ENCODE assay signal across 8 cellular contexts in the genomic region with DNA sequence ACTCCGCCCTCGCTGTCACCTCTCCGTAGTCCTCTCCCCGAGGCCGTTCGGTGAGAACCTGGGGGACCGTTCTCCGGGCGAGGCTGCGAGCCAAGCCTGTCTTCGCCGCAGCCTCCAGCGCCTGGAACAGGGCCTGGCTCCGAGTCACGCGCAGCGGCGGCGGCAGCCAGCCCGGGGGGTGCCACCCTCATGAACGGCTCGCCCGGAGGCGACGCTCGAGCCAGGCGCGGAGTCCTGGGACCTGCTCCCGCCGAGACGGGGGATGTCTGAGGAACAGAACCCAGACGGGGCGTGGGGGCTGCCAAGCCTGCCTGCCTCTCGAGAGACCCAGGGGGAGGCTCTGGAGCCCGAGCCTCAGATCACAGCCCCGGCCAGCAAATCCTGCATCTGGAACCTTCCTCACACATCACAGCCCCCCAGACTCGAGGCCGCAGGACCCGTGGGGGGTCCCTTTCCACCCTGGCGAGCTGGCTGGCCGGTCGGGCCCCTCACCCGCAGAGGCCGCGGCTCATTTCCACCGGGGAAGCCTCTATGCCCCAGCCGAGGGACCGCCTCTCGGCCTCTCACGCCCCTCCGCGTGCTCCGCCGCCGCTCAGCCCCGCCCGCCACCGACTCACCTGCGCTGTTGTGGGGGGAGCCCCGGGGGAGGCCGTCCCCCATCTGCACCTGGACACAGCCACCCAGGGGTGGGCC. TPM values are rescaled to one million over a fixed set of nuclear protein-coding genes. Genes with fewer than 3 reads are reported as not detected.
A peak's percentile ranks its signal among the peaks of the same experiment; 100 is the strongest.
DNase-seq lines count a peak whose midpoint lies in the region; ATAC-seq and TF ChIP-seq lines count a peak whose summit lies in the region.

No MANE protein-coding gene starts in this region.

- no peak for TF ChIP-seq CTCF in neural progenitor cell (IDR thresholded peaks at IDR 0.05)

- H3F3A ChIP-seq in neural progenitor cell (ENCODE audit: low read depth) = peaks cover 30% of the 10 kb centered on the region

- TF ChIP-seq POLR2A in erythroblast (IDR thresholded peaks at IDR 0.05; ENCODE audit: low read length) = no peak

- H3K9me3 ChIP-seq in CD8-positive, alpha-beta memory T cell (ENCODE audit: low read length) = no peaks in the 10 kb centered on the region
- H3K9me3 ChIP-seq in neural progenitor cell (ENCODE audit: low read depth) = no peaks in the 10 kb centered on the region

- ATAC-seq in GM21737 (IDR thresholded peaks at IDR 0.05; ENCODE audit: unreplicated experiment) = no peak

- no peak overlapping the region for H3K27ac ChIP-seq in CD8-positive, alpha-beta memory T cell (ENCODE audit: low read depth, low read length)
- no peak overlapping the region for H3K27ac ChIP-seq in neural progenitor cell

- peaks cover 40% of the 10 kb centered on the region for H3K27me3 ChIP-seq in CD8-positive, alpha-beta memory T cell (ENCODE audit: insufficient read depth, low read length, poor library complexity, severe bottlenecking)
- H3K27me3 ChIP-seq in neural progenitor cell = peaks cover 82% of the 10 kb centered on the region

- H3K4me3 ChIP-seq in CD8-positive, alpha-beta memory T cell (ENCODE audit: low read length) = no peak overlapping the region
- peak overlapping the region; percentile 38 for H3K4me3 ChIP-seq in neural progenitor cell

- peak overlapping the region; percentile 71 for H3K4me2 ChIP-seq in neural progenitor cell

- peaks cover 25 to 43% (median 27%) of the 10 kb centered on the region in 3 donors for H3K4me1 Mint-ChIP-seq in CD8-positive, alpha-beta memory T cell
- peaks cover 9% of the 10 kb centered on the region for H3K4me1 Mint-ChIP-seq in neural progenitor cell

- no peaks in the 10 kb centered on the region for H3K9me3 Mint-ChIP-seq in CD8-positive, alpha-beta memory T cell
- H3K9me3 Mint-ChIP-seq in neural progenitor cell = peaks cover 4% of the 10 kb centered on the region

- POLR2A ChIA-PET in CD8-positive, alpha-beta memory T cell (lab: Charles Lee) = interaction anchor here (1.0 to 1.6 kb wide), 2 partner anchors 15 to 16 kb away, joined by 4 to 5 read pairs; a partner anchor contains a TSS

- peak in 4 of 5 donors; percentile 14 to 62 (median 36) for DNase-seq in CD8-positive, alpha-beta memory T cell
- DNase-seq in T-helper 9 cell (peak; percentile 23), erythroblast (lab: John Stamatoyannopoulos, UW) (peak; percentile 37 to 46), neural progenitor cell (ENCODE audit: low spot score) (peak; percentile 39), G401 (ENCODE audit: low spot score) (no peak), LoVo (ENCODE audit: low spot score) (no peak), cerebellar cortex (ENCODE audit: low spot score) (no peak)

- H3K4me3 Mint-ChIP-seq in CD8-positive, alpha-beta memory T cell = peak overlapping the region in 6 of 7 donors; percentile 45 to 90 (median 60)
- H3K4me3 Mint-ChIP-seq in neural progenitor cell = peak overlapping the region; percentile 71

- H3K36me3 Mint-ChIP-seq in CD8-positive, alpha-beta memory T cell = peaks cover 0 to 3% (median 0%) of the 10 kb centered on the region in 3 donors
- peaks cover 6% of the 10 kb centered on the region for H3K36me3 Mint-ChIP-seq in neural progenitor cell

- H3K79me2 ChIP-seq in neural progenitor cell (ENCODE audit: low read depth) = no peaks in the 10 kb centered on the region

- H2AFZ ChIP-seq in neural progenitor cell (replicated peaks) = no peak overlapping the region

- in situ Hi-C loops in G401 (cut with HindIII; ENCODE audit: low sequenced_read_pairs) = no loop called here

- no peaks in the 10 kb centered on the region for H3K36me3 ChIP-seq in CD8-positive, alpha-beta memory T cell (ENCODE audit: insufficient read depth, low read length)
- H3K36me3 ChIP-seq in neural progenitor cell = no peaks in the 10 kb centered on the region

- peaks cover 34% of the 10 kb centered on the region for H3K4me1 ChIP-seq in CD8-positive, alpha-beta memory T cell (ENCODE audit: insufficient read depth, low read length)
- peaks cover 21% of the 10 kb centered on the region for H3K4me1 ChIP-seq in neural progenitor cell

- H3K27ac Mint-ChIP-seq in CD8-positive, alpha-beta memory T cell = peak overlapping the region in 2 of 8 donors; percentile 38 to 65
- no peak overlapping the region for H3K27ac Mint-ChIP-seq in neural progenitor cell

- H3K27me3 Mint-ChIP-seq in CD8-positive, alpha-beta memory T cell = peaks cover 17 to 25% of the 10 kb centered on the region in 2 donors
- H3K27me3 Mint-ChIP-seq in neural progenitor cell (ENCODE audit: insufficient read depth, low read depth) = peaks cover 46% of the 10 kb centered on the region

- CTCF ChIA-PET in CD8-positive, alpha-beta memory T cell (lab: Charles Lee) = interaction anchor here (1.3 to 3.2 kb wide), 3 partner anchors 15 to 30 kb away, joined by 3 to 16 read pairs (median 9); a partner anchor contains a TSS

- H3K9ac ChIP-seq in neural progenitor cell = no peak overlapping the region

- H4K20me1 ChIP-seq in neural progenitor cell (ENCODE audit: low read depth) = peaks cover 84% of the 10 kb centered on the region

RNA-seq across cellular contexts. Expression of a gene that starts 4.1 kb away (rescaled TPM):
- 1 to 10 TPM; 1.3 to 1.4 TPM for total RNA-seq in CD8-positive, alpha-beta memory T cell
- not detected for polyA plus RNA-seq in CD8-positive, alpha-beta memory T cell
- not detected in 2 replicates for total RNA-seq in neural progenitor cell (ENCODE audit: low replicate concordance)
- 0.78 and 5.5 TPM in 2 replicates for total RNA-seq in G401 (2014; rRNA removed; shearing (Covaris generic))

RNA-seq across cellular contexts. Expression of a gene that starts 15.9 kb away (rescaled TPM):
- total RNA-seq in CD8-positive, alpha-beta memory T cell = 1 to 10 TPM; 5.4 to 5.9 TPM
- polyA plus RNA-seq in CD8-positive, alpha-beta memory T cell = 2.0 TPM
- 2.2 and 2.7 TPM in 2 replicates for total RNA-seq in neural progenitor cell (ENCODE audit: low replicate concordance)
- 0.03 and 0.12 TPM in 2 replicates for total RNA-seq in G401 (2014; rRNA removed; shearing (Covaris generic))

RNA-seq across cellular contexts. Expression of a gene that starts 36.2 kb away (rescaled TPM):
- total RNA-seq in CD8-positive, alpha-beta memory T cell = 10 to 100 TPM; 73.2 to 77.5 TPM
- polyA plus RNA-seq in CD8-positive, alpha-beta memory T cell = 19.2 TPM
- 20.2 and 45.3 TPM in 2 replicates for total RNA-seq in neural progenitor cell (ENCODE audit: low replicate concordance)
- total RNA-seq in G401 (2014; rRNA removed; shearing (Covaris generic)) = 89.5 and 91.5 TPM in 2 replicates

RNA-seq across cellular contexts. Expression of a gene that starts 58.5 kb away (rescaled TPM):
- total RNA-seq in CD8-positive, alpha-beta memory T cell = under 1 TPM; 0.33 to 0.51 TPM
- not detected for polyA plus RNA-seq in CD8-positive, alpha-beta memory T cell
- total RNA-seq in neural progenitor cell (ENCODE audit: low replicate concordance) = 12.8 and 20.5 TPM in 2 replicates
- total RNA-seq in G401 (2014; rRNA removed; shearing (Covaris generic)) = 1.2 and 2.4 TPM in 2 replicates

Comparison
In these comparisons a context has a peak if more than half of its experiments do, and no peak if none do; other contexts are left out.
1. DNase-seq: peak in CD8-positive, alpha-beta memory T cell (4 of 5), T-helper 9 cell (single experiment), erythroblast (2 of 2) and neural progenitor cell (single experiment); none in G401 (single experiment), LoVo (single experiment) and cerebellar cortex (single experiment).